23 cellular contexts compared by ENCODE assay signal in the genomic region with DNA sequence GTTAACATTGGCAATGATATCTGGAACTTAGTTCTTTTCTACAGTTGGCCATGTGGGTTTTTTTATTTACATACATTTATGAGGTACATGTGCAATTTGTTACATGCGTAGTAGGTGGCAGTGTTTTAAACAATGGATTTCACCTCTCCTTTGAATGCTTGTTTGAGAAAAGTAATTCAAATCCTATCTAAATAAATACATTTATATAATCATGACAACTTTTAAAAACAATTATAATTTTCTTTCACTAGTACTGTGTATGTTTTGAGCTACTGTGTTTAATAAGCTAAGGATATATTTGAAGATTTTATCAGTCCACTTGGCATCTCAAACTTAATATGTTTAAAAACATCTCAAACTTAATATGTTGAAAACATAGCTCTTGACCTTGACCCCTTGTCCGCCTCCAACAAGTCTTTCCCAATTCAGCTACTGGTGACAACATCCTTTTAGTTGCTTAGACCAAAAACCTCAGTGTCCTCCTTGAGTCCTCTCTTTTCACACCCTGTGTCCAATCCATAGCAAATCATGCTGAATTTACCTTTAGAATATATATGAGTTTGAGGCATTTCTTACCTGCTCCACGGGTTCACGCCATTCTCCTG. TPM values are rescaled to one million over a fixed set of nuclear protein-coding genes. Genes with fewer than 3 reads are reported as not detected.
DNase-seq lines count a peak whose midpoint lies in the region; ATAC-seq, FAIRE-seq and TF ChIP-seq lines count a peak whose summit lies in the region.
"Had no signal": no experiment of that assay in that cellular context is flagged by ENCODE, and none has a peak within 500 bp of the region (broad histone marks: within the 10 kb centered on the region; RNA-seq: fewer than 3 reads in every experiment).

No MANE protein-coding gene starts in this region.

- dilution Hi-C loops in IMR-90 (cut with HindIII; ENCODE audit: low sequenced_read_pairs, unreplicated experiment) = no loop called here

- no peak overlapping the region for H2AK9ac ChIP-seq in IMR-90 (replicated peaks; ENCODE audit: low read depth, low read length, poor library complexity)

- H2BK120ac ChIP-seq in IMR-90 (ENCODE audit: low read depth, low read length) = no peak overlapping the region

- H3K9ac ChIP-seq in IMR-90 (ENCODE audit: low read depth, low read length) (no peak overlapping the region), muscle layer of colon (ENCODE audit: low read length) (no peak overlapping the region)

- no peak overlapping the region for H2BK15ac ChIP-seq in IMR-90 (ENCODE audit: low read depth, low read length)

- H3K36me3 ChIP-seq in IMR-90 (ENCODE audit: control insufficient read depth, insufficient read depth, low read length) (peaks cover 6% of the 10 kb centered on the region; the same call in 1 of the 2 replicates), bronchial epithelial cell (ENCODE audit: control insufficient read depth, insufficient read depth, low read length) (no peaks in the 10 kb centered on the region), muscle layer of colon (ENCODE audit: insufficient read depth, low read length) (peaks cover 6% of the 10 kb centered on the region), stomach (peaks cover 0 to 9% (median 3%) of the 10 kb centered on the region in 4 donors), uterus (no peaks in the 10 kb centered on the region)
- H3K36me3 ChIP-seq: BE2C had no signal

- no peak overlapping the region for H2AK5ac ChIP-seq in IMR-90 (ENCODE audit: low read depth, low read length)

- no TSS peak for BruUV-seq in IMR-90 (replicated peaks; lab: Mats Ljungman, UMichigan)

- no peak overlapping the region for H2BK20ac ChIP-seq in IMR-90 (ENCODE audit: low read depth, low read length)

- no peak for DNase-seq in IMR-90
- DNase-seq in bronchial epithelial cell (ENCODE audit: low read depth) = peak; percentile 11
- no peak for DNase-seq in stomach
- DNase-seq in ecto neural progenitor cell (ENCODE audit: low spot score) = no peak
- no peak for DNase-seq in uterus
- DNase-seq in T-helper 17 cell = no peak
- DNase-seq: BE2C; CD4-positive, CD25-positive, alpha-beta regulatory T cell; COR-L47; DMS79; KBM-7; NCI-H1694; NCI-H2081; NCI-H2171; NCI-H526 treated with DMSO at 0.1 percent for 48 hours; OCI-M1; SHP77 had no signal

- H3K23ac ChIP-seq in IMR-90 (ENCODE audit: low read depth, low read length) = no peak overlapping the region

- H3K4me1 Mint-ChIP-seq in T-helper 17 cell = no peaks in the 10 kb centered on the region
- H3K4me1 Mint-ChIP-seq: CD4-positive, CD25-positive, alpha-beta regulatory T cell had no signal

- no peak for TF ChIP-seq RAD21 in IMR-90 (IDR thresholded peaks at IDR 0.05; ENCODE audit: low read length)

- ATAC-seq in IMR-90 (ENCODE audit: low read depth) (no peak), T-helper 17 cell (no peak), HG02759 (IDR thresholded peaks at IDR 0.05; ENCODE audit: unreplicated experiment) (no peak)
- ATAC-seq: A549, HepG2 had no signal

- H3K27me3 ChIP-seq in IMR-90 (ENCODE audit: control insufficient read depth, insufficient read depth, low read length) = no peaks in the 10 kb centered on the region
- H3K27me3 ChIP-seq in bronchial epithelial cell (ENCODE audit: control insufficient read depth, insufficient read depth, low read length) = no peaks in the 10 kb centered on the region
- no peaks in the 10 kb centered on the region for H3K27me3 ChIP-seq in muscle layer of colon (ENCODE audit: control insufficient read depth in 1 of 2, insufficient read depth in 2 of 2, low read length in 2 of 2)
- no peaks in the 10 kb centered on the region for H3K27me3 ChIP-seq in stomach
- no peaks in the 10 kb centered on the region for H3K27me3 ChIP-seq in uterus
- H3K27me3 ChIP-seq: BE2C had no signal

- H3K9me1 ChIP-seq in IMR-90 (ENCODE audit: insufficient read depth, low read length) = no peaks in the 10 kb centered on the region

- no CpG with 5 or more reads among the region's 4 CpGs for WGBS in IMR-90 (ENCODE audit: extremely low coverage in 2 of 2, insufficient read length in 1 of 2), 2 experiments
- 78 to 88% (median 85%) methylated on average over 4 of the region's 4 CpGs for WGBS in stomach, 5 donors

- in situ Hi-C loops in IMR-90 (cut with MboI; ENCODE audit: low sequenced_read_pairs) = no loop called here

- POLR2A ChIA-PET in IMR-90 (lab: Charles Lee; ENCODE audit: unreplicated experiment) = no interaction called here

- H3K79me1 ChIP-seq in IMR-90 (ENCODE audit: low read depth in 1 of 2, low read length in 2 of 2) = no peaks in the 10 kb centered on the region

- H3K27ac Mint-ChIP-seq in T-helper 17 cell = no peak overlapping the region
- H3K27ac Mint-ChIP-seq: CD4-positive, CD25-positive, alpha-beta regulatory T cell had no signal

- no peaks in the 10 kb centered on the region for H3K36me3 Mint-ChIP-seq in T-helper 17 cell (ENCODE audit: low read depth)
- H3K36me3 Mint-ChIP-seq: CD4-positive, CD25-positive, alpha-beta regulatory T cell had no signal

- peaks cover 18% of the 10 kb centered on the region for H3K27me3 Mint-ChIP-seq in T-helper 17 cell
- H3K27me3 Mint-ChIP-seq: CD4-positive, CD25-positive, alpha-beta regulatory T cell had no signal

- H4K91ac ChIP-seq in IMR-90 (ENCODE audit: insufficient read depth, low read depth, low read length) = no peak overlapping the region

- no peak for FAIRE-seq in bronchial epithelial cell (lab: Jason Lieb, UNC)
- FAIRE-seq: A549, HepG2 had no signal

- no peak overlapping the region for H3K4ac ChIP-seq in IMR-90 (ENCODE audit: low read depth, low read length)

- H3K4me2 ChIP-seq in IMR-90 (ENCODE audit: low read depth, low read length) = no peak overlapping the region
- H3K4me2 ChIP-seq: A549 had no signal

- peak overlapping the region; percentile 4; the same call in 1 of the 2 replicates for H3K18ac ChIP-seq in IMR-90 (ENCODE audit: low read depth, low read length)

- CTCF ChIA-PET in IMR-90 (lab: Yijun Ruan, JAX) = interaction anchor here (1.3 kb wide), 1 partner anchor 14 kb away, joined by 3 read pairs; the partner anchor contains the start of gene GUCY1B1

- peaks cover 3% of the 10 kb centered on the region for H3K4me1 ChIP-seq in IMR-90 (ENCODE audit: control insufficient read depth, insufficient read depth, low read length)
- peaks cover 31% of the 10 kb centered on the region for H3K4me1 ChIP-seq in muscle layer of colon (ENCODE audit: insufficient read depth, low read length)
- peaks cover 0 to 27% (median 20%) of the 10 kb centered on the region in 4 donors for H3K4me1 ChIP-seq in stomach
- no peaks in the 10 kb centered on the region for H3K4me1 ChIP-seq in uterus
- H3K4me1 ChIP-seq: A549, BE2C had no signal

- no peak overlapping the region for H4K8ac ChIP-seq in IMR-90 (ENCODE audit: low read depth in 2 of 2, low read length in 2 of 2)

- no peak overlapping the region for H3K56ac ChIP-seq in IMR-90 (ENCODE audit: extremely low read depth, insufficient read depth, low read length)

- no peak overlapping the region for H4K5ac ChIP-seq in IMR-90 (ENCODE audit: low read depth, low read length)

- no peak overlapping the region for H2AFZ ChIP-seq in IMR-90 (replicated peaks; ENCODE audit: low read length, poor library complexity)

- H4K20me1 ChIP-seq in IMR-90 (ENCODE audit: insufficient read depth, low read length) = no peaks in the 10 kb centered on the region

- intact Hi-C loops in IMR-90 (cut with micrococcal nuclease) = no loop called here
- intact Hi-C loops in stomach (cut with DNase I; ENCODE audit: low total_unique reads) = no loop called here
- intact Hi-C loops in uterus (cut with DNase I; ENCODE audit: low total_unique reads) = no loop called here

- no peak for TF ChIP-seq EP300 in stomach (IDR thresholded peaks at IDR 0.05)

- no peak for TF ChIP-seq POLR2A in IMR-90 (IDR thresholded peaks at IDR 0.05; ENCODE audit: low read depth, low read length)
- no peak for TF ChIP-seq POLR2A in stomach (IDR thresholded peaks at IDR 0.05)
- no peak for TF ChIP-seq POLR2A in uterus (IDR thresholded peaks at IDR 0.05)

- no peak overlapping the region for H3K4me3 Mint-ChIP-seq in T-helper 17 cell
- H3K4me3 Mint-ChIP-seq: CD4-positive, CD25-positive, alpha-beta regulatory T cell had no signal

- TF ChIP-seq CTCF in IMR-90 (conservative IDR thresholded peaks at IDR 0.05; ENCODE audit: low read depth, low read length) (no peak), bronchial epithelial cell (IDR thresholded peaks at IDR 0.05; ENCODE audit: insufficient read depth, low read length, severe bottlenecking) (no peak), stomach (IDR thresholded peaks at IDR 0.05) (no peak), uterus (IDR thresholded peaks at IDR 0.05) (no peak)

- H3K27ac ChIP-seq in IMR-90 (ENCODE audit: insufficient read depth, low read length) = no peak overlapping the region
- peak overlapping the region; percentile 47 for H3K27ac ChIP-seq in muscle layer of colon (ENCODE audit: low read depth, low read length)
- H3K27ac ChIP-seq in stomach = peak overlapping the region in 3 of 5 donors; percentile 24 to 70 (median 65)
- peak overlapping the region in 1 of 2 donors; percentile 2 for H3K27ac ChIP-seq in uterus
- H3K27ac ChIP-seq: A549, HL-60 had no signal

- H2BK5ac ChIP-seq in IMR-90 (ENCODE audit: low read depth, low read length, poor library complexity, severe bottlenecking) = no peak overlapping the region

- H3K9me3 ChIP-seq in IMR-90 (ENCODE audit: control insufficient read depth, insufficient read depth, low read length) (no peaks in the 10 kb centered on the region), muscle layer of colon (ENCODE audit: low read length) (no peaks in the 10 kb centered on the region), stomach (no peaks in the 10 kb centered on the region), uterus (no peaks in the 10 kb centered on the region), T-helper 17 cell (ENCODE audit: control insufficient read depth, low read length, poor library complexity, severe bottlenecking) (no peaks in the 10 kb centered on the region)
- H3K9me3 ChIP-seq: A549, BE2C had no signal

- H3K14ac ChIP-seq in IMR-90 (replicated peaks; ENCODE audit: low read depth, low read length) = no peak overlapping the region

- H3K4me3 ChIP-seq in IMR-90 (ENCODE audit: insufficient read depth, low read depth, low read length) (no peak overlapping the region), bronchial epithelial cell (ENCODE audit: low read depth, low read length) (no peak overlapping the region), muscle layer of colon (ENCODE audit: low read depth in 1 of 2, low read length in 2 of 2) (no peak overlapping the region), stomach (no peak overlapping the region), uterus (no peak overlapping the region)
- H3K4me3 ChIP-seq: A549 had no signal

TF ChIP-seq in IMR-90, 13 proteins besides CTCF, POLR2A, EP300 and RAD21 (continues in another document):
- TF ChIP-seq RCOR1 (IDR thresholded peaks at IDR 0.05; ENCODE audit: insufficient replicate concordance, low read length) = no peak

RNA-seq across cellular contexts. Expression of gene GUCY1B1, which starts 14.5 kb away (rescaled TPM):
- total RNA-seq in IMR-90 (2012; rRNA removed) (2.8 and 2.9 TPM in 2 replicates), bronchial epithelial cell (2.1 and 4.6 TPM in 2 replicates), stomach (10 to 100 TPM in 4 of 5 donors, not detected in 1; 14.8 to 59.8 (median 32.7) TPM), uterus (10 to 100 TPM; 24.8 to 37.4 (median 30.9) TPM), T-helper 17 cell (10 to 100 TPM in 1 of 2 donors, under 1 TPM in 1; 0.75 to 15.3 TPM)
- polyA plus RNA-seq in IMR-90 (2012; rRNA removed) (2.6 and 3.8 TPM in 2 replicates), stomach (10 to 100 TPM in 1 of 3 donors, 1 to 10 TPM in 2; 5.3 to 10.5 (median 7.8) TPM)
- 0.90 and 1.3 TPM in 2 replicates for polyA plus RNA-seq in IMR-90 (2012; cell fraction: cytosol; rRNA removed)
- polyA plus RNA-seq in IMR-90 (2012; cell fraction: nucleus; rRNA removed; ENCODE audit: low replicate concordance) = 0.49 and 4.4 TPM in 2 replicates
- total RNA-seq: HepG2, HT-29 had no signal
- polyA plus RNA-seq: HepG2 had no signal
